Comparison of ENCODE assay signal across 20 cellular contexts in genomic region chr2:73301636-73302035, GRCh38. TPM values are rescaled to one million over a fixed set of nuclear protein-coding genes. Genes with fewer than 3 reads are reported as not detected.
DNase-seq lines count a peak whose midpoint lies in the region; ATAC-seq and TF ChIP-seq lines count a peak whose summit lies in the region.
"Had no signal": no experiment of that assay in that cellular context is flagged by ENCODE, and none has a peak within 500 bp of the region (broad histone marks: within the 10 kb centered on the region; RNA-seq: fewer than 3 reads in every experiment).

No MANE protein-coding gene starts in this region.

- H2AFZ ChIP-seq in mammary epithelial cell (ENCODE audit: low read depth, low read length), result no peak overlapping the region

- CTCF ChIA-PET in MCF 10A (lab: Yijun Ruan, JAX), result interaction anchor here (0.6 to 1.1 kb wide), 2 partner anchors 11 to 172 kb away, joined by 4 to 5 read pairs; no protein-coding TSS in a partner anchor
- CTCF ChIA-PET in mammary epithelial cell (lab: Charles Lee; ENCODE audit: low non-redundant PET), result no interaction called here

- ATAC-seq in esophagus mucosa (peak; percentile 75), GM19397 (IDR thresholded peaks at IDR 0.05; ENCODE audit: unreplicated experiment) (no peak), HG03460 (IDR thresholded peaks at IDR 0.05; ENCODE audit: unreplicated experiment) (no peak)

- in situ Hi-C loops in mammary epithelial cell (cut with MboI; ENCODE audit: low sequenced_read_pairs in 2 of 2), result no loop called here

- H3K36me3 ChIP-seq in breast epithelium (no peaks in the 10 kb centered on the region), mammary epithelial cell (ENCODE audit: insufficient read depth, low read length) (no peaks in the 10 kb centered on the region)
- H3K36me3 ChIP-seq: BLaER1, HAP-1 had no signal

- peaks cover 0 to 16% of the 10 kb centered on the region in 2 donors for H3K27me3 ChIP-seq in breast epithelium
- no peaks in the 10 kb centered on the region for H3K27me3 ChIP-seq in mammary epithelial cell (ENCODE audit: insufficient read depth, low read length)
- H3K27me3 ChIP-seq: BLaER1 had no signal

- no peaks in the 10 kb centered on the region for H4K20me1 ChIP-seq in mammary epithelial cell (ENCODE audit: insufficient read depth, low read length)
- H4K20me1 ChIP-seq: BLaER1 had no signal

- H3K9me3 ChIP-seq in breast epithelium (no peaks in the 10 kb centered on the region), mammary epithelial cell (replicated peaks; ENCODE audit: insufficient read depth, low read length) (no peaks in the 10 kb centered on the region)
- H3K9me3 ChIP-seq: BLaER1, Caco-2, HAP-1 had no signal

- no peaks in the 10 kb centered on the region for H3K79me2 ChIP-seq in mammary epithelial cell (ENCODE audit: insufficient read depth, low read length)

- POLR2A ChIA-PET in MCF 10A (lab: Yijun Ruan, JAX), result interaction anchor here (0.7 kb wide), 1 partner anchor 69 kb away, joined by 3 read pairs; the partner anchor contains the start of gene PRADC1

- dilution Hi-C loops in mammary epithelial cell (cut with HindIII; ENCODE audit: low sequenced_read_pairs), result no loop called here

- H3K4me1 ChIP-seq in breast epithelium (no peaks in the 10 kb centered on the region), mammary epithelial cell (ENCODE audit: insufficient read depth, low read length) (peaks cover 2% of the 10 kb centered on the region)
- H3K4me1 ChIP-seq: BLaER1, Caco-2, HAP-1 had no signal

- no peak overlapping the region for H3K4me3 ChIP-seq in breast epithelium
- no peak overlapping the region for H3K4me3 ChIP-seq in mammary epithelial cell (replicated peaks in 1 of 3; ENCODE audit: insufficient read depth in 1 of 3, low read depth in 2 of 3, low read length in 3 of 3)
- H3K4me3 ChIP-seq: BLaER1, HAP-1 had no signal

- H3K27ac Mint-ChIP-seq in MCF 10A (ENCODE audit: low read depth, unreplicated experiment), result no peak overlapping the region
- H3K27ac Mint-ChIP-seq: B cell; CD4-positive, alpha-beta T cell; HFFc6 had no signal

- WGBS in mammary epithelial cell (ENCODE audit: low coverage, missing lambda C conversion rate), result 51% methylated on average over 4 of the region's 4 CpGs

- H3K27ac ChIP-seq in breast epithelium, result no peak overlapping the region
- H3K27ac ChIP-seq in mammary epithelial cell (ENCODE audit: insufficient read depth, low read depth, low read length), result no peak overlapping the region
- H3K27ac ChIP-seq: 22Rv1, BLaER1, C4-2B had no signal

- H3K9me3 Mint-ChIP-seq in MCF 10A (ENCODE audit: unreplicated experiment), result no peaks in the 10 kb centered on the region
- H3K9me3 Mint-ChIP-seq: CD4-positive, alpha-beta T cell; HFFc6 had no signal

- H3K4me3 Mint-ChIP-seq in MCF 10A (ENCODE audit: unreplicated experiment), result no peak overlapping the region
- H3K4me3 Mint-ChIP-seq: B cell; CD4-positive, alpha-beta T cell; HFFc6 had no signal

- no TSS peak for BruUV-seq in MCF 10A (replicated peaks; lab: Mats Ljungman, UMichigan)
- no TSS peak for BruUV-seq in mammary epithelial cell (replicated peaks; lab: Mats Ljungman, UMichigan)

- intact Hi-C loops in MCF 10A (cut with micrococcal nuclease), result no loop called here
- intact Hi-C loops in breast epithelium (cut with DNase I; ENCODE audit: low total_unique reads), result no loop called here
- intact Hi-C loops in mammary epithelial cell (cut with micrococcal nuclease), result no loop called here

- TF ChIP-seq POLR2A in breast epithelium (IDR thresholded peaks at IDR 0.05), result no peak

- no peaks in the 10 kb centered on the region for H3K36me3 Mint-ChIP-seq in MCF 10A (ENCODE audit: insufficient read depth, unreplicated experiment)

- peaks cover 12% of the 10 kb centered on the region for H3K4me1 Mint-ChIP-seq in MCF 10A (ENCODE audit: insufficient read depth, unreplicated experiment)
- H3K4me1 Mint-ChIP-seq: B cell had no signal

- no peak for TF ChIP-seq CTCF in MCF 10A (IDR thresholded peaks at IDR 0.05; ENCODE audit: unreplicated experiment)
- no peak for TF ChIP-seq CTCF in breast epithelium (IDR thresholded peaks at IDR 0.05)
- no peak for TF ChIP-seq CTCF in mammary epithelial cell (conservative IDR thresholded peaks at IDR 0.05 in 1 of 2, IDR thresholded peaks at IDR 0.05 in 1 of 2; ENCODE audit: extremely low read depth in 1 of 2, insufficient read depth in 1 of 2, low read depth in 1 of 2, low read length in 2 of 2)

- DNase-seq in MCF 10A (ENCODE audit: unreplicated experiment) (peak; percentile 36), breast epithelium (ENCODE audit: low spot score in 2 of 2) (no peak), mammary epithelial cell (peak; percentile 47), SHP77 treated with DMSO at 0.1 percent for 48 hours (lab: John Stamatoyannopoulos, UW) (no peak), CD1c-positive myeloid dendritic cell (ENCODE audit: extremely low spot score) (no peak)
- DNase-seq: Caco-2; CD4-positive, alpha-beta T cell; DMS153; DND-41; GOT3; HFFc6 had no signal

- peaks cover 42% of the 10 kb centered on the region for H3K27me3 Mint-ChIP-seq in MCF 10A (ENCODE audit: insufficient read depth, unreplicated experiment)

- no peak overlapping the region for H3K9ac ChIP-seq in mammary epithelial cell (ENCODE audit: insufficient read depth, low read length)
- H3K9ac ChIP-seq: BLaER1 had no signal

- H3K4me2 ChIP-seq in mammary epithelial cell (ENCODE audit: insufficient read depth, low read depth, low read length), result no peak overlapping the region
- H3K4me2 ChIP-seq: BLaER1 had no signal

RNA-seq across cellular contexts. Expression of gene EGR4, which starts 8.3 kb away (rescaled TPM):
- total RNA-seq in MCF 10A (2022), result 0.22 and 0.37 TPM in 2 replicates
- total RNA-seq in breast epithelium, result not detected
- total RNA-seq in mammary epithelial cell, result under 1 TPM in 1 of 2 donors, not detected in 1; 0.12 TPM
- 0.02 TPM for polyA plus RNA-seq in mammary epithelial cell
- polyA minus RNA-seq in mammary epithelial cell, result not detected
- not detected for total RNA-seq in esophagus mucosa
- total RNA-seq: Caco-2, HFFc6 had no signal
- polyA plus RNA-seq: AG04450 had no signal

RNA-seq across cellular contexts. Expression of gene FBXO41, which starts 17.4 kb away (rescaled TPM):
- 3.7 and 4.4 TPM in 2 replicates for total RNA-seq in MCF 10A (2022)
- total RNA-seq in breast epithelium, result 1 to 10 TPM; 1.6 to 4.0 (median 3.9) TPM
- 1 to 10 TPM; 6.7 to 8.9 TPM for total RNA-seq in mammary epithelial cell
- 4.5 TPM for polyA plus RNA-seq in mammary epithelial cell
- polyA minus RNA-seq in mammary epithelial cell, result 18.5 TPM
- 0.92 TPM for total RNA-seq in esophagus mucosa

Comparison
In these comparisons a context has a peak if more than half of its experiments do, and no peak if none do; other contexts are left out.
1. DNase-seq: peak in MCF 10A (single experiment) and mammary epithelial cell (single experiment); none in breast epithelium (0 of 2), SHP77 treated with DMSO at 0.1 percent for 48 hours (single experiment) and CD1c-positive myeloid dendritic cell (single experiment).